Comparison of ENCODE assay signal across 5 cellular contexts in genomic region chr6:69889591-69889956, GRCh38. TPM values are rescaled to one million over a fixed set of nuclear protein-coding genes. Genes with fewer than 3 reads are reported as not detected.
"Had no signal": no experiment of that assay in that cellular context is flagged by ENCODE, and none has a peak within 500 bp of the region (broad histone marks: within the 10 kb centered on the region; RNA-seq: fewer than 3 reads in every experiment).

No MANE protein-coding gene starts in this region.

RNA-seq across cellular contexts. Expression of gene COL19A1, which starts 23.2 kb away (rescaled TPM):
- total RNA-seq: GM23338, H1, H9, HT-29 had no signal
- polyA plus RNA-seq: GM23338, H1, IMR-90 had no signal
